9 cellular contexts compared by ENCODE assay signal in the genomic region with DNA sequence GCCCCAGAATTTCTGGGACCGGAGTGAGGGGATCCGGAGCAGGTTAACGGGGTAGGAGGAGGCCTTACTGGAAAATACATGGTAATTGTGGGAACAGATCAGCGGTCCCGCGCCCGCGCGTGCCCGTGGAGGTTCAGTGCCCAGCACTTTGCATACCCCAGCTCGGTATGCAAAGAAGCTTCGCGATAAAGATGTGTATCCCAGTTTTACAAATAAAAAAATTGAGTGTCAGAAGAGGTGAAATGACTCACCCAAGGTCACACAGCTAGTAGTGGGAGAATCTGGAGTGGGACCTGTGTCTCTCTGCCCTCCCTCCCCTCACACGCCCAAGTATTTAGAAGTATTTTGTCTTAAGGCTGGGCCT. TPM values are rescaled to one million over a fixed set of nuclear protein-coding genes. Genes with fewer than 3 reads are reported as not detected.
DNase-seq lines count a peak whose midpoint lies in the region; ATAC-seq, FAIRE-seq and TF ChIP-seq lines count a peak whose summit lies in the region.
"Had no signal": no experiment of that assay in that cellular context is flagged by ENCODE, and none has a peak within 500 bp of the region (broad histone marks: within the 10 kb centered on the region; RNA-seq: fewer than 3 reads in every experiment).

No MANE protein-coding gene starts in this region.

- H3K27ac ChIP-seq in body of pancreas, result peak overlapping the region in 3 of 4 donors; percentile 13 to 64 (median 62)
- H3K27ac ChIP-seq in mesendoderm (ENCODE audit: low read depth, low read length), result no peak overlapping the region
- H3K27ac ChIP-seq in transverse colon, result peak overlapping the region; percentile 94 to 95 (median 94)

- TF ChIP-seq EP300 in transverse colon (IDR thresholded peaks at IDR 0.05; ENCODE audit: low read depth), result no peak

- H3K27me3 ChIP-seq in body of pancreas, result no peaks in the 10 kb centered on the region
- H3K27me3 ChIP-seq in mesendoderm (ENCODE audit: insufficient read depth, low read length, poor library complexity), result peaks cover 2% of the 10 kb centered on the region
- H3K27me3 ChIP-seq in transverse colon, result no peaks in the 10 kb centered on the region

- TF ChIP-seq CTCF in body of pancreas (IDR thresholded peaks at IDR 0.05) (no peak), transverse colon (IDR thresholded peaks at IDR 0.05) (no peak)

- no peak overlapping the region for H3K4me3 ChIP-seq in body of pancreas
- H3K4me3 ChIP-seq in mesendoderm (ENCODE audit: low read length), result no peak overlapping the region
- peak overlapping the region; percentile 76 to 94 (median 90) for H3K4me3 ChIP-seq in transverse colon

- no peak for ATAC-seq in body of pancreas
- ATAC-seq in HG03520 (IDR thresholded peaks at IDR 0.05; ENCODE audit: unreplicated experiment), result no peak

- no peak overlapping the region for H3K27ac Mint-ChIP-seq in activated naive CD4-positive, alpha-beta T cell treated with anti-CD3 and anti-CD28 coated beads, Interleukin-2, amount 50 U/mL, for 24 hours

- H3K36me3 Mint-ChIP-seq in activated naive CD4-positive, alpha-beta T cell treated with anti-CD3 and anti-CD28 coated beads, Interleukin-2, amount 50 U/mL, for 24 hours, result no peaks in the 10 kb centered on the region

- in situ Hi-C loops in transverse colon (cut with MboI; ENCODE audit: low pct_ligation_motif_present in 1 of 4, low pct_unique_long_range_greater_than_20kb in 1 of 4, low sequenced_read_pairs in 3 of 4), result no loop called here

- H3K4ac ChIP-seq in mesendoderm (ENCODE audit: low read depth, low read length), result no peak overlapping the region

- peak overlapping the region; percentile 70 for H3K9ac ChIP-seq in mesendoderm (ENCODE audit: low read length)

- DNase-seq in activated naive CD4-positive, alpha-beta T cell treated with anti-CD3 and anti-CD28 coated beads, Interleukin-2, amount 50 U/mL, for 16 hours, result no peak
- no peak for DNase-seq in body of pancreas
- DNase-seq in mesendoderm, result no peak
- DNase-seq in transverse colon, result no peak
- no peak for DNase-seq in posterior cingulate gyrus
- DNase-seq in H54 (ENCODE audit: insufficient read length, low spot score), result no peak

- WGBS in body of pancreas, 2 donors, result 50 to 60% methylated on average over 14 of the region's 14 CpGs
- WGBS in mesendoderm (ENCODE audit: extremely low coverage, insufficient coverage, low lambda C conversion rate), result no CpG with 5 or more reads among the region's 14 CpGs
- whole genome bisulfite sequencing in transverse colon (ENCODE audit: low coverage in 1 of 2), 2 donors, result 13 to 23% methylated on average over 3 to 14 of the region's 14 CpGs

- peak overlapping the region; percentile 27 for H3K4me3 Mint-ChIP-seq in activated naive CD4-positive, alpha-beta T cell treated with anti-CD3 and anti-CD28 coated beads, Interleukin-2, amount 50 U/mL, for 24 hours

- H2BK120ac ChIP-seq in mesendoderm (ENCODE audit: low read depth, low read length), result no peak overlapping the region

- peaks cover 2% of the 10 kb centered on the region for H3K79me1 ChIP-seq in mesendoderm (ENCODE audit: low read length)

- no peak for TF ChIP-seq POLR2A in body of pancreas (IDR thresholded peaks at IDR 0.05)
- TF ChIP-seq POLR2A in transverse colon (IDR thresholded peaks at IDR 0.05), result no peak
- TF ChIP-seq POLR2A in H54 (IDR thresholded peaks at IDR 0.05; ENCODE audit: low read depth, low read length), result no peak

- peaks cover 18% of the 10 kb centered on the region for H3K27me3 Mint-ChIP-seq in activated naive CD4-positive, alpha-beta T cell treated with anti-CD3 and anti-CD28 coated beads, Interleukin-2, amount 50 U/mL, for 24 hours

- H3K4me2 ChIP-seq in mesendoderm (ENCODE audit: low read length), result peak overlapping the region; percentile 51

- no peaks in the 10 kb centered on the region for H3K79me2 ChIP-seq in mesendoderm (ENCODE audit: control insufficient read depth, insufficient read depth, low read length)

- no peak overlapping the region for H2BK15ac ChIP-seq in mesendoderm (replicated peaks; ENCODE audit: low read depth)

- H4K5ac ChIP-seq in mesendoderm (ENCODE audit: low read length), result no peak overlapping the region

- no peaks in the 10 kb centered on the region for H3K9me3 Mint-ChIP-seq in activated naive CD4-positive, alpha-beta T cell treated with anti-CD3 and anti-CD28 coated beads, Interleukin-2, amount 50 U/mL, for 24 hours

- peaks cover 6% of the 10 kb centered on the region for H3K4me1 Mint-ChIP-seq in activated naive CD4-positive, alpha-beta T cell treated with anti-CD3 and anti-CD28 coated beads, Interleukin-2, amount 50 U/mL, for 24 hours

- no peak for FAIRE-seq in H54 (lab: Jason Lieb, UNC)
- FAIRE-seq: G401.6 had no signal

- H2BK5ac ChIP-seq in mesendoderm (ENCODE audit: low read length), result no peak overlapping the region

- H3K56ac ChIP-seq in mesendoderm (ENCODE audit: low read length), result no peak overlapping the region

- H3K36me3 ChIP-seq in body of pancreas (replicated peaks in 1 of 2; ENCODE audit: insufficient read depth in 1 of 2, low read depth in 2 of 2), result no peaks in the 10 kb centered on the region
- H3K36me3 ChIP-seq in mesendoderm (ENCODE audit: control insufficient read depth, insufficient read depth, low read length), result no peaks in the 10 kb centered on the region
- H3K36me3 ChIP-seq in transverse colon, result no peaks in the 10 kb centered on the region

- H3K23ac ChIP-seq in mesendoderm (ENCODE audit: low read length), result no peak overlapping the region

- no peak overlapping the region for H4K8ac ChIP-seq in mesendoderm (ENCODE audit: low read depth, low read length)

- no peak overlapping the region for H2AK5ac ChIP-seq in mesendoderm (ENCODE audit: low read length)

- H3K18ac ChIP-seq in mesendoderm (ENCODE audit: low read length), result no peak overlapping the region

- H3K4me1 ChIP-seq in body of pancreas (peaks cover 17% of the 10 kb centered on the region), mesendoderm (ENCODE audit: control insufficient read depth, low read depth, low read length) (no peaks in the 10 kb centered on the region), transverse colon (peaks cover 39 to 76% (median 59%) of the 10 kb centered on the region in 4 donors)

- H3K9me3 ChIP-seq in body of pancreas (no peaks in the 10 kb centered on the region), transverse colon (no peaks in the 10 kb centered on the region)

- intact Hi-C loops in body of pancreas (cut with DNase I), result no loop called here
- intact Hi-C loops in transverse colon (cut with DNase I; ENCODE audit: low total_unique reads), result loop anchor here (5.0 kb wide), 1 partner anchor 85 kb away; no protein-coding TSS in a partner anchor
- intact Hi-C loops in posterior cingulate gyrus (cut with DNase I), result loop anchor here (10.0 kb wide), 1 partner anchor 53 kb away; no protein-coding TSS in a partner anchor

RNA-seq across cellular contexts. Expression of a gene that starts 1.0 kb away (rescaled TPM):
- 10 to 100 TPM in 1 of 2 donors, 1 to 10 TPM in 1; 9.9 to 12.2 TPM for total RNA-seq in body of pancreas
- 4.4 TPM for polyA plus RNA-seq in mesendoderm (2013, experiment 1 of 2)
- 4.5 TPM for polyA plus RNA-seq in mesendoderm (2013, experiment 2 of 2)
- total RNA-seq in transverse colon, result 100 to 1,000 TPM in 2 of 4 donors, 10 to 100 TPM in 2; 74.6 to 168 (median 94.5) TPM

Comparison
In these comparisons a context has a peak if more than half of its experiments do, and no peak if none do; other contexts are left out.
1. H3K4me3 ChIP-seq: peak in transverse colon (4 of 4); none in body of pancreas (0 of 2) and mesendoderm (single experiment).
2. RNA of a gene that starts 1.0 kb away (total RNA-seq): 74.6 to 168 TPM in transverse colon; 9.9 to 12.2 TPM in body of pancreas; every median in the first group is over 4 times any median in the second.